18 cellular contexts compared by ENCODE assay signal in the genomic region with DNA sequence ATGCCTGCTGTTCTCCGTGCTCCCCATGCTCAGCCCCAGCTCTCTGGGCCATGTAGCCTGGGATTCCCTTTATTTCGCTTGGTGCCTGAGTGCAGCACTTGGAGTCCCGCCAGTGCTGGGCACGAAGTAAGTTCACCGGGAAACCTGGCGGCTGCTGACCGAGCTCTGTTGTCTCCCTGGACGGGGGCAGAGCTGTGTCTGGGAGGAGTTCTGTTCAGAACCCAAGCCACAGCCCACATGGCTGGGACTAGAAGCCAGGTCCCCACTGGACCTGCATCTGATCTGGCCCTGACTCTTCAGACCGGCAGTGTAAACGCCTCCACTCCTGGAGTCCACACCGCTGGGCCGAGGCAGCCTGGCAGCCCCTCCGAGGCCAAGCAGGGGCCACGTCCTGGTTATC. TPM values are rescaled to one million over a fixed set of nuclear protein-coding genes. Genes with fewer than 3 reads are reported as not detected.
DNase-seq lines count a peak whose midpoint lies in the region; ATAC-seq and TF ChIP-seq lines count a peak whose summit lies in the region.
"Had no signal": no experiment of that assay in that cellular context is flagged by ENCODE, and none has a peak within 500 bp of the region (broad histone marks: within the 10 kb centered on the region; RNA-seq: fewer than 3 reads in every experiment).

No MANE protein-coding gene starts in this region.

- H3K4me3 ChIP-seq in body of pancreas (no peak overlapping the region), testis (no peak overlapping the region)
- H3K4me3 ChIP-seq: MG63 had no signal

- intact Hi-C loops in body of pancreas (cut with DNase I) (no loop called here), Right ventricle myocardium inferior (cut with DNase I) (no loop called here), testis (cut with DNase I; ENCODE audit: low total_unique reads) (no loop called here)

- 54 to 58% methylated on average over 8 to 14 of the region's 14 CpGs for WGBS in body of pancreas, 2 donors
- 43 to 48% methylated on average over 8 to 14 of the region's 14 CpGs for WGBS in testis, 2 donors

- DNase-seq in body of pancreas (peak; percentile 53 to 86 (median 68)), Right ventricle myocardium inferior (ENCODE audit: missing footprints) (peak; percentile 76), midbrain (lab: John Stamatoyannopoulos, UW) (peak; percentile 71), testis (peak; percentile 75), NCI-H146 (lab: John Stamatoyannopoulos, UW) (no peak), SHP77 treated with DMSO at 0.1 percent for 48 hours (lab: John Stamatoyannopoulos, UW) (no peak), NCI-H2196 treated with DMSO at 0.1 percent for 48 hours (lab: John Stamatoyannopoulos, UW; ENCODE audit: unreplicated experiment) (no peak)
- DNase-seq: activated naive CD4-positive, alpha-beta T cell treated with anti-CD3 and anti-CD28 coated beads, Interleukin-2, amount 10 ng/mL, durations not matched to agents 7 days and 5 days; DMS79; MG63; NCI-H187; NCI-H526; PC-3; stimulated activated CD4-positive, alpha-beta T cell treated with anti-CD3 and anti-CD28 coated beads, Interleukin-2, amount 100 ng/mL, for 48 hours had no signal

- peaks cover 16% of the 10 kb centered on the region for H3K4me1 ChIP-seq in body of pancreas
- H3K4me1 ChIP-seq in testis: peaks cover 33% of the 10 kb centered on the region

- H3K27me3 ChIP-seq in body of pancreas (no peaks in the 10 kb centered on the region), testis (no peaks in the 10 kb centered on the region)
- H3K27me3 ChIP-seq: MG63 had no signal

- H3K9me3 ChIP-seq in body of pancreas: no peaks in the 10 kb centered on the region
- no peaks in the 10 kb centered on the region for H3K9me3 ChIP-seq in testis
- H3K9me3 ChIP-seq: MG63 had no signal

- H3K27ac ChIP-seq in body of pancreas: peak overlapping the region in 1 of 4 donors; percentile 19
- H3K27ac ChIP-seq in testis: no peak overlapping the region

- no peaks in the 10 kb centered on the region for H3K36me3 ChIP-seq in body of pancreas (replicated peaks in 1 of 2; ENCODE audit: insufficient read depth in 1 of 2, low read depth in 2 of 2)
- H3K36me3 ChIP-seq in testis (ENCODE audit: low read depth, missing control alignments): no peaks in the 10 kb centered on the region
- H3K36me3 ChIP-seq: MG63 had no signal

- TF ChIP-seq POLR2A in body of pancreas (IDR thresholded peaks at IDR 0.05) (no peak), testis (IDR thresholded peaks at IDR 0.05) (no peak)

- no peak for TF ChIP-seq CTCF in body of pancreas (IDR thresholded peaks at IDR 0.05)
- no peak for TF ChIP-seq CTCF in testis (IDR thresholded peaks at IDR 0.05)

- ATAC-seq in body of pancreas (peak; percentile 37), Right ventricle myocardium inferior (peak; percentile 59)
- ATAC-seq: natural killer cell treated with Interleukin-12 subunit alpha and Interleukin-12 subunit beta and Interleukin-15 and Interleukin-18, amount 100 ng/mL, for 72 hours; PC-3; SK-N-SH treated with all-trans-retinoic acid at 6 μM for 48 hours had no signal

RNA-seq across cellular contexts. Expression of a gene that starts 37.5 kb away (rescaled TPM):
- not detected for total RNA-seq in body of pancreas
- not detected for total RNA-seq in Right ventricle myocardium inferior
- total RNA-seq in testis: under 1 TPM in 1 of 2 donors, not detected in 1; 0.24 TPM
- polyA plus RNA-seq in testis (ENCODE audit: insufficient read depth, low read depth, low replicate concordance): 1.6 TPM
- total RNA-seq: fibroblast of villous mesenchyme; lung microvascular endothelial cell; natural killer cell treated with Interleukin-12 subunit alpha and Interleukin-12 subunit beta and Interleukin-15 and Interleukin-18, amount 100 ng/mL, for 72 hours; PC-3 had no signal

Comparison
In these comparisons a context has a peak if more than half of its experiments do, and no peak if none do; other contexts are left out.
1. DNase-seq: peak in body of pancreas (4 of 4), Right ventricle myocardium inferior (single experiment), midbrain (single experiment) and testis (single experiment); none in NCI-H146 (single experiment), SHP77 treated with DMSO at 0.1 percent for 48 hours (single experiment) and NCI-H2196 treated with DMSO at 0.1 percent for 48 hours (single experiment).